In genomic region chr1:162406811-162407210, GRCh38 we compare ENCODE assay signal across 21 cellular contexts. TPM values are rescaled to one million over a fixed set of nuclear protein-coding genes. Genes with fewer than 3 reads are reported as not detected.
A peak's percentile ranks its signal among the peaks of the same experiment; 100 is the strongest.
DNase-seq lines count a peak whose midpoint lies in the region; ATAC-seq and TF ChIP-seq lines count a peak whose summit lies in the region.
"Had no signal": no experiment of that assay in that cellular context is flagged by ENCODE, and none has a peak within 500 bp of the region (broad histone marks: within the 10 kb centered on the region; RNA-seq: fewer than 3 reads in every experiment).

No MANE protein-coding gene starts in this region.

- peak overlapping the region; percentile 98 for H3K4me3 Mint-ChIP-seq in natural killer cell treated with Interleukin-12 subunit alpha and Interleukin-12 subunit beta and Interleukin-15 and Interleukin-18, amount 100 ng/mL, for 72 hours
- H3K4me3 Mint-ChIP-seq: CD4-positive, CD25-positive, alpha-beta regulatory T cell; T-cell had no signal

- H3K9ac ChIP-seq in KMS-11: no peak overlapping the region; the same call in 1 of the 2 replicates

- peak overlapping the region; percentile 93 to 94 for H3K27ac Mint-ChIP-seq in natural killer cell treated with Interleukin-12 subunit alpha and Interleukin-12 subunit beta and Interleukin-15 and Interleukin-18, amount 100 ng/mL, for 72 hours
- H3K27ac Mint-ChIP-seq: CD4-positive, CD25-positive, alpha-beta regulatory T cell; T-cell had no signal

- peak overlapping the region; percentile 35 for H3K4me2 ChIP-seq in KMS-11
- H3K4me2 ChIP-seq: A549 had no signal

- H3K27me3 ChIP-seq in KMS-11 (ENCODE audit: insufficient read depth, low read depth): no peaks in the 10 kb centered on the region
- H3K27me3 ChIP-seq in psoas muscle (ENCODE audit: insufficient read depth in 3 of 3, low read length in 2 of 3): peaks cover 0 to 3% (median 0%) of the 10 kb centered on the region in 3 donors

- H3K79me2 ChIP-seq in KMS-11 (ENCODE audit: insufficient read depth, low read depth): no peaks in the 10 kb centered on the region

- H3K4me3 ChIP-seq in KMS-11 (IDR thresholded peaks at IDR 0.05; ENCODE audit: insufficient read depth, low read depth, low read length) (peak overlapping the region; percentile 65), choroid plexus epithelial cell (ENCODE audit: low read depth, low read length) (no peak overlapping the region), psoas muscle (no peak overlapping the region)
- H3K4me3 ChIP-seq: A549 had no signal

- peak overlapping the region; percentile 24; the same call in 1 of the 2 replicates for H2AFZ ChIP-seq in KMS-11 (ENCODE audit: low read depth)

- intact Hi-C loops in psoas muscle (cut with DNase I): no loop called here

- no peaks in the 10 kb centered on the region for H4K20me1 ChIP-seq in KMS-11 (ENCODE audit: insufficient read depth)

- peaks cover 26% of the 10 kb centered on the region for H3K4me1 ChIP-seq in KMS-11 (ENCODE audit: low read depth, poor library complexity, severe bottlenecking)
- no peaks in the 10 kb centered on the region for H3K4me1 ChIP-seq in psoas muscle

- H3K27ac ChIP-seq in KMS-11: no peak overlapping the region; the same call in 1 of the 2 replicates
- H3K27ac ChIP-seq in psoas muscle: no peak overlapping the region
- H3K27ac ChIP-seq: A549 had no signal

- no peaks in the 10 kb centered on the region for H3K27me3 Mint-ChIP-seq in natural killer cell treated with Interleukin-12 subunit alpha and Interleukin-12 subunit beta and Interleukin-15 and Interleukin-18, amount 100 ng/mL, for 72 hours
- H3K27me3 Mint-ChIP-seq: CD4-positive, CD25-positive, alpha-beta regulatory T cell had no signal

- no peaks in the 10 kb centered on the region for H3K9me3 Mint-ChIP-seq in natural killer cell treated with Interleukin-12 subunit alpha and Interleukin-12 subunit beta and Interleukin-15 and Interleukin-18, amount 100 ng/mL, for 72 hours
- H3K9me3 Mint-ChIP-seq: CD4-positive, CD25-positive, alpha-beta regulatory T cell; T-cell had no signal

- 82 to 91% (median 88%) methylated on average over 2 of the region's 2 CpGs for WGBS in psoas muscle, 3 donors

- H3K9me3 ChIP-seq in psoas muscle: no peaks in the 10 kb centered on the region
- H3K9me3 ChIP-seq: A549 had no signal

- no peaks in the 10 kb centered on the region for H3K36me3 Mint-ChIP-seq in natural killer cell treated with Interleukin-12 subunit alpha and Interleukin-12 subunit beta and Interleukin-15 and Interleukin-18, amount 100 ng/mL, for 72 hours
- H3K36me3 Mint-ChIP-seq: CD4-positive, CD25-positive, alpha-beta regulatory T cell; T-cell had no signal

- H3K4me1 Mint-ChIP-seq in natural killer cell treated with Interleukin-12 subunit alpha and Interleukin-12 subunit beta and Interleukin-15 and Interleukin-18, amount 100 ng/mL, for 72 hours (ENCODE audit: low read depth in 2 of 2): peaks cover 62 to 67% of the 10 kb centered on the region in 2 donors
- H3K4me1 Mint-ChIP-seq: CD4-positive, CD25-positive, alpha-beta regulatory T cell; T-cell had no signal

- H3K36me3 ChIP-seq in KMS-11 (ENCODE audit: insufficient read depth) (no peaks in the 10 kb centered on the region), psoas muscle (ENCODE audit: insufficient read depth in 1 of 2, low read depth in 1 of 2) (no peaks in the 10 kb centered on the region)

- no peak for TF ChIP-seq CTCF in KMS-11 (conservative IDR thresholded peaks at IDR 0.05; ENCODE audit: low read depth, low read length)
- no peak for TF ChIP-seq CTCF in choroid plexus epithelial cell (conservative IDR thresholded peaks at IDR 0.05; ENCODE audit: low read depth, low read length)
- TF ChIP-seq CTCF in psoas muscle (IDR thresholded peaks at IDR 0.05): no peak

- ATAC-seq in natural killer cell treated with Interleukin-12 subunit alpha and Interleukin-12 subunit beta and Interleukin-15 and Interleukin-18, amount 100 ng/mL, for 72 hours: peak; percentile 67 to 71
- ATAC-seq in psoas muscle: no peak
- ATAC-seq: A549, Panc1, SK-N-SH treated with all-trans-retinoic acid at 6 μM for 48 hours, T-cell had no signal

- DNase-seq in EL (peak; percentile 20), choroid plexus epithelial cell (ENCODE audit: low read depth) (peak; percentile 73), psoas muscle (no peak), NCI-H2171 treated with DMSO at 0.1 percent for 48 hours (lab: John Stamatoyannopoulos, UW) (no peak), activated T-cell treated with anti-CD3 and anti-CD28 coated beads for 4 hours (no peak)
- DNase-seq in natural killer cell treated with Interleukin-12 subunit alpha and Interleukin-12 subunit beta and Interleukin-15 and Interleukin-18, amount 100 ng/mL, for 72 hours (ENCODE audit: low spot score): no peak
- DNase-seq: CD4-positive, CD25-positive, alpha-beta regulatory T cell; DMS79 treated with DMSO at 0.1 percent for 48 hours; NCI-H1092; NCI-H1436; NCI-H187 treated with DMSO at 0.1 percent for 48 hours; NCI-H2107; NCI-H226; NCI-H524; NCI-H774; T-cell had no signal

RNA-seq across cellular contexts. Expression of gene SH2D1B, which starts 5.1 kb away (rescaled TPM):
- total RNA-seq in natural killer cell treated with Interleukin-12 subunit alpha and Interleukin-12 subunit beta and Interleukin-15 and Interleukin-18, amount 100 ng/mL, for 72 hours: 10 to 100 TPM; 12.7 to 19.5 TPM
- total RNA-seq in psoas muscle: 1 to 10 TPM; 1.1 to 4.0 (median 1.4) TPM
- 1 to 10 TPM in 1 of 3 donors, under 1 TPM in 2; 0.12 to 2.9 (median 0.34) TPM for polyA plus RNA-seq in psoas muscle
- total RNA-seq: CD4-positive, CD25-positive, alpha-beta regulatory T cell had no signal
- polyA plus RNA-seq: BJ had no signal

RNA-seq across cellular contexts. Expression of gene C1orf226, which starts 25.3 kb away (rescaled TPM):
- total RNA-seq in natural killer cell treated with Interleukin-12 subunit alpha and Interleukin-12 subunit beta and Interleukin-15 and Interleukin-18, amount 100 ng/mL, for 72 hours: not detected
- total RNA-seq in psoas muscle: 1 to 10 TPM in 1 of 4 donors, under 1 TPM in 3; 0.28 to 1.1 (median 0.73) TPM
- under 1 TPM; 0.10 to 0.26 (median 0.24) TPM for polyA plus RNA-seq in psoas muscle

RNA-seq across cellular contexts. Expression of gene SPATA46, which starts 30.2 kb away (rescaled TPM):
- total RNA-seq in natural killer cell treated with Interleukin-12 subunit alpha and Interleukin-12 subunit beta and Interleukin-15 and Interleukin-18, amount 100 ng/mL, for 72 hours: not detected
- total RNA-seq in psoas muscle: not detected
- polyA plus RNA-seq in psoas muscle: not detected
- total RNA-seq: CD4-positive, CD25-positive, alpha-beta regulatory T cell; T-cell had no signal
- polyA plus RNA-seq: A549; BJ; CD4-positive, CD25-positive, alpha-beta regulatory T cell had no signal

Comparison
In these comparisons a context has a peak if more than half of its experiments do, and no peak if none do; other contexts are left out.
1. DNase-seq: peak in EL (single experiment) and choroid plexus epithelial cell (single experiment); none in natural killer cell treated with Interleukin-12 subunit alpha and Interleukin-12 subunit beta and Interleukin-15 and Interleukin-18, amount 100 ng/mL, for 72 hours (single experiment), psoas muscle (0 of 2), NCI-H2171 treated with DMSO at 0.1 percent for 48 hours (single experiment) and activated T-cell treated with anti-CD3 and anti-CD28 coated beads for 4 hours (single experiment).
2. ATAC-seq: peak in natural killer cell treated with Interleukin-12 subunit alpha and Interleukin-12 subunit beta and Interleukin-15 and Interleukin-18, amount 100 ng/mL, for 72 hours (2 of 2); none in psoas muscle (0 of 4).